ENCODE assay signal across 1 cellular context in genomic region chr3:196298521-196298920, GRCh38.
TF ChIP-seq lines count a peak whose summit lies in the region.

No MANE protein-coding gene starts in this region.

TF ChIP-seq in HepG2, 621 proteins besides CTCF, POLR2A, EP300 and RAD21:
- TF ChIP-seq ZNF788 (CRISPR knock-in tag; IDR thresholded peaks at IDR 0.05; ENCODE audit: borderline replicate concordance) (no peak), ZNF12 (CRISPR knock-in tag; IDR thresholded peaks at IDR 0.05) (no peak), ZKSCAN8 (CRISPR knock-in tag; IDR thresholded peaks at IDR 0.05; ENCODE audit: borderline replicate concordance) (no peak), ZNF468 (CRISPR knock-in tag; IDR thresholded peaks at IDR 0.05) (no peak), PHB2 (IDR thresholded peaks at IDR 0.05; ENCODE audit: partially characterized antibody) (no peak), DBP (CRISPR knock-in tag; IDR thresholded peaks at IDR 0.05; ENCODE audit: not compliant biosample characterization) (no peak), RAD51 (IDR thresholded peaks at IDR 0.05; ENCODE audit: borderline replicate concordance) (no peak), ARNT2 (CRISPR knock-in tag; IDR thresholded peaks at IDR 0.05; ENCODE audit: low read depth) (no peak), ZNF841 (CRISPR knock-in tag; IDR thresholded peaks at IDR 0.05; ENCODE audit: borderline replicate concordance) (no peak), JUNB (CRISPR knock-in tag; IDR thresholded peaks at IDR 0.05; ENCODE audit: borderline replicate concordance) (no peak), BRD4 (CRISPR knock-in tag; IDR thresholded peaks at IDR 0.05) (no peak), SPEN (CRISPR knock-in tag; IDR thresholded peaks at IDR 0.05; ENCODE audit: low read depth) (no peak), SSRP1 (CRISPR knock-in tag; IDR thresholded peaks at IDR 0.05) (no peak)
- TF ChIP-seq, protein P1, sequence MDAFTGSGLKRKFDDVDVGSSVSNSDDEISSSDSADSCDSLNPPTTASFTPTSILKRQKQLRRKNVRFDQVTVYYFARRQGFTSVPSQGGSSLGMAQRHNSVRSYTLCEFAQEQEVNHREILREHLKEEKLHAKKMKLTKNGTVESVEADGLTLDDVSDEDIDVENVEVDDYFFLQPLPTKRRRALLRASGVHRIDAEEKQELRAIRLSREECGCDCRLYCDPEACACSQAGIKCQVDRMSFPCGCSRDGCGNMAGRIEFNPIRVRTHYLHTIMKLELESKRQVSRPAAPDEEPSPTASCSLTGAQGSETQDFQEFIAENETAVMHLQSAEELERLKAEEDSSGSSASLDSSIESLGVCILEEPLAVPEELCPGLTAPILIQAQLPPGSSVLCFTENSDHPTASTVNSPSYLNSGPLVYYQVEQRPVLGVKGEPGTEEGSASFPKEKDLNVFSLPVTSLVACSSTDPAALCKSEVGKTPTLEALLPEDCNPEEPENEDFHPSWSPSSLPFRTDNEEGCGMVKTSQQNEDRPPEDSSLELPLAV (CRISPR knock-in tag; conservative IDR thresholded peaks at IDR 0.05; ENCODE audit: low read depth): no peak
- TF ChIP-seq, protein P2, sequence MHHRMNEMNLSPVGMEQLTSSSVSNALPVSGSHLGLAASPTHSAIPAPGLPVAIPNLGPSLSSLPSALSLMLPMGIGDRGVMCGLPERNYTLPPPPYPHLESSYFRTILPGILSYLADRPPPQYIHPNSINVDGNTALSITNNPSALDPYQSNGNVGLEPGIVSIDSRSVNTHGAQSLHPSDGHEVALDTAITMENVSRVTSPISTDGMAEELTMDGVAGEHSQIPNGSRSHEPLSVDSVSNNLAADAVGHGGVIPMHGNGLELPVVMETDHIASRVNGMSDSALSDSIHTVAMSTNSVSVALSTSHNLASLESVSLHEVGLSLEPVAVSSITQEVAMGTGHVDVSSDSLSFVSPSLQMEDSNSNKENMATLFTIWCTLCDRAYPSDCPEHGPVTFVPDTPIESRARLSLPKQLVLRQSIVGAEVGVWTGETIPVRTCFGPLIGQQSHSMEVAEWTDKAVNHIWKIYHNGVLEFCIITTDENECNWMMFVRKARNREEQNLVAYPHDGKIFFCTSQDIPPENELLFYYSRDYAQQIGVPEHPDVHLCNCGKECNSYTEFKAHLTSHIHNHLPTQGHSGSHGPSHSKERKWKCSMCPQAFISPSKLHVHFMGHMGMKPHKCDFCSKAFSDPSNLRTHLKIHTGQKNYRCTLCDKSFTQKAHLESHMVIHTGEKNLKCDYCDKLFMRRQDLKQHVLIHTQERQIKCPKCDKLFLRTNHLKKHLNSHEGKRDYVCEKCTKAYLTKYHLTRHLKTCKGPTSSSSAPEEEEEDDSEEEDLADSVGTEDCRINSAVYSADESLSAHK (CRISPR knock-in tag; IDR thresholded peaks at IDR 0.05; ENCODE audit: borderline replicate concordance): no peak
- TF ChIP-seq, protein P3, sequence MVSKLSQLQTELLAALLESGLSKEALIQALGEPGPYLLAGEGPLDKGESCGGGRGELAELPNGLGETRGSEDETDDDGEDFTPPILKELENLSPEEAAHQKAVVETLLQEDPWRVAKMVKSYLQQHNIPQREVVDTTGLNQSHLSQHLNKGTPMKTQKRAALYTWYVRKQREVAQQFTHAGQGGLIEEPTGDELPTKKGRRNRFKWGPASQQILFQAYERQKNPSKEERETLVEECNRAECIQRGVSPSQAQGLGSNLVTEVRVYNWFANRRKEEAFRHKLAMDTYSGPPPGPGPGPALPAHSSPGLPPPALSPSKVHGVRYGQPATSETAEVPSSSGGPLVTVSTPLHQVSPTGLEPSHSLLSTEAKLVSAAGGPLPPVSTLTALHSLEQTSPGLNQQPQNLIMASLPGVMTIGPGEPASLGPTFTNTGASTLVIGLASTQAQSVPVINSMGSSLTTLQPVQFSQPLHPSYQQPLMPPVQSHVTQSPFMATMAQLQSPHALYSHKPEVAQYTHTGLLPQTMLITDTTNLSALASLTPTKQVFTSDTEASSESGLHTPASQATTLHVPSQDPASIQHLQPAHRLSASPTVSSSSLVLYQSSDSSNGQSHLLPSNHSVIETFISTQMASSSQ (IDR thresholded peaks at IDR 0.05; ENCODE audit: low read depth): no peak
- TF ChIP-seq, protein P3 (CRISPR knock-in tag; IDR thresholded peaks at IDR 0.05; ENCODE audit: borderline replicate concordance): no peak
